Comparison of ENCODE assay signal across 9 cellular contexts in genomic region chr15:45645026-45645980, GRCh38.
DNase-seq lines count a peak whose midpoint lies in the region; ATAC-seq and TF ChIP-seq lines count a peak whose summit lies in the region.
"Had no signal": no experiment of that assay in that cellular context is flagged by ENCODE, and none has a peak within 500 bp of the region (broad histone marks: within the 10 kb centered on the region; RNA-seq: fewer than 3 reads in every experiment).

No MANE protein-coding gene starts in this region.

- TF ChIP-seq CTCF in epithelial cell of esophagus (IDR thresholded peaks at IDR 0.05; ENCODE audit: insufficient read depth, low read depth, low read length, missing control alignments): no peak
- no peak for TF ChIP-seq CTCF in retinal pigment epithelial cell (conservative IDR thresholded peaks at IDR 0.05; ENCODE audit: low read depth, low read length)

- DNase-seq in EL: peak; percentile 65
- peak; percentile 3 for DNase-seq in NOMO-1 treated with dmso at 0.1 percent for 144 hours (lab: John Stamatoyannopoulos, UW; ENCODE audit: unreplicated experiment)
- peak; percentile 86 for DNase-seq in epithelial cell of esophagus (ENCODE audit: low read depth)
- peak; percentile 55 for DNase-seq in retinal pigment epithelial cell (ENCODE audit: low read depth)
- DNase-seq in NCI-H2196 (lab: John Stamatoyannopoulos, UW; ENCODE audit: unreplicated experiment): no peak
- DNase-seq: activated naive CD4-positive, alpha-beta T cell treated with anti-CD3 and anti-CD28 coated beads, Interleukin-2, amount 50 U/mL, for 16 hours had no signal

- ATAC-seq in HG02973 (IDR thresholded peaks at IDR 0.05; ENCODE audit: unreplicated experiment): no peak
- ATAC-seq in HG02678 (IDR thresholded peaks at IDR 0.05; ENCODE audit: unreplicated experiment): no peak
- no peak for ATAC-seq in GM18502 (IDR thresholded peaks at IDR 0.05; ENCODE audit: poor library complexity, unreplicated experiment)

- H3K4me3 ChIP-seq in epithelial cell of esophagus (ENCODE audit: low read length) (no peak overlapping the region), retinal pigment epithelial cell (ENCODE audit: low read length) (no peak overlapping the region)
